ENCODE assay signal across 8 cellular contexts in the genomic region with DNA sequence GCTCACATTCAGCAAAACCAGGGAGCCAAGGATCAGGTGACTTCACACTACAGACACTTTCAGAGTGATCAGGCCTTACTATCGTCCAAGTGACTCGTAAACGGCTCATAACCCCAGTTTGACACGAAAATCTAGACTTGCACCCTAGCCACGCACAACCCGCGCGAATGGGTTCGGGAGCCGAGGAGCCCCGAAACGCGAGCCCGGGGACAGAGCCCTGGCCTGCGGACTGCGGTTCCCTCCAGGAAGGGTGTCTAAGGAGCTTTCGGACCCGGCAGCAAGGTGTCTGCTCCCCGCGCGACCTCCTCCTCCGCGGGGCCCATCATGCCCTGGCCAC. TPM values are rescaled to one million over a fixed set of nuclear protein-coding genes. Genes with fewer than 3 reads are reported as not detected.
A peak's percentile ranks its signal among the peaks of the same experiment; 100 is the strongest.
DNase-seq lines count a peak whose midpoint lies in the region; TF ChIP-seq lines count a peak whose summit lies in the region.

No MANE protein-coding gene starts in this region.

- no peak for TF ChIP-seq CTCF in brain microvascular endothelial cell (IDR thresholded peaks at IDR 0.05; ENCODE audit: low read depth, low read length, missing control alignments)

- peak; percentile 27 for DNase-seq in NCI-H1092 (lab: John Stamatoyannopoulos, UW)
- no peak for DNase-seq in NCI-H1092 treated with DMSO at 0.1 percent for 48 hours (lab: John Stamatoyannopoulos, UW)
- peak; percentile 66 for DNase-seq in H4 (ENCODE audit: low spot score)
- DNase-seq in Kasumi-1 (lab: John Stamatoyannopoulos, UW): peak; percentile 81 to 89
- DNase-seq in SW480 (ENCODE audit: low spot score): peak; percentile 88
- DNase-seq in brain microvascular endothelial cell: peak; percentile 60

- in situ Hi-C loops in brain microvascular endothelial cell (cut with HindIII; ENCODE audit: low pct_ligation_motif_present, low sequenced_read_pairs): no loop called here

- H3K4me3 ChIP-seq in brain microvascular endothelial cell (ENCODE audit: low read depth, low read length) (peak overlapping the region; percentile 77), iPS-20b (ENCODE audit: low read length) (peak overlapping the region; percentile 96), skin epidermis (peak overlapping the region; percentile 58 to 97 (median 89))

- H3K4me1 ChIP-seq in iPS-20b (ENCODE audit: insufficient read depth, low read length): peaks cover 12% of the 10 kb centered on the region; the same call in 1 of the 2 replicates

- no peaks in the 10 kb centered on the region for H3K9me3 ChIP-seq in iPS-20b (ENCODE audit: insufficient read depth, low read depth, low read length)

- H3K27me3 ChIP-seq in brain microvascular endothelial cell (replicated peaks) (no peaks in the 10 kb centered on the region), iPS-20b (ENCODE audit: insufficient read depth, low read length) (no peaks in the 10 kb centered on the region)

- peak overlapping the region; percentile 92 for H3K9ac ChIP-seq in iPS-20b (ENCODE audit: low read depth, low read length)

- peak overlapping the region; percentile 81 for H3K27ac ChIP-seq in brain microvascular endothelial cell
- peak overlapping the region; percentile 44 for H3K27ac ChIP-seq in iPS-20b (ENCODE audit: low read length)
- peak overlapping the region; percentile 88 to 100 (median 94) for H3K27ac ChIP-seq in skin epidermis

- H3K36me3 ChIP-seq in brain microvascular endothelial cell (replicated peaks) (no peaks in the 10 kb centered on the region), iPS-20b (ENCODE audit: insufficient read depth, low read depth, low read length) (peaks cover 12% of the 10 kb centered on the region; the same call in 1 of the 2 replicates)

RNA-seq across cellular contexts. Expression of gene ATL2, which starts 0.8 kb away (rescaled TPM):
- total RNA-seq in H4 (2014; rRNA removed; shearing (Covaris generic)): 68.0 and 68.3 TPM in 2 replicates

Comparison
In these comparisons a context has a peak if more than half of its experiments do, and no peak if none do; other contexts are left out.
1. H3K27ac ChIP-seq: peak in every context shown above with its lines; median percentile 94 in skin epidermis; 81 in brain microvascular endothelial cell; 44 in iPS-20b.